Comparison of ENCODE assay signal across 11 cellular contexts in the genomic region with DNA sequence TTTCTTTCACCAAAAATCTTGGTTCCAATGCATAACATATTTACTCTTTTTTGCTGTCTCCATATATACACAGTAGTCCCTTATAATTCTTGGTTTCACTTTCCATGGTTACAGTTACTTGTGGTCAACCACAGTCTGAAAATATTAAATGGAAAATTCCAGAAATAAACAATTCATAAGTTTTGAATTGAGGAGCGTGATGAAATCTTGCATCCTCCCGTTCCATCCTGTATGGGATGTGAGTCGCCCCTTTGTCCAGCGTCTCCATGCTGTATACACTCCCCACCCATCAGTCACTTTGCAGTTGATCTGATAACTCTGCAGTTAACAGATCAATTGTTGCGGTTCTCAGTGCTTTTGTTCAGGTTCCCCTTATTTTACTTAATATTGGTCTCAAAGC. TPM values are rescaled to one million over a fixed set of nuclear protein-coding genes. Genes with fewer than 3 reads are reported as not detected.
DNase-seq lines count a peak whose midpoint lies in the region; ATAC-seq and TF ChIP-seq lines count a peak whose summit lies in the region.
"Had no signal": no experiment of that assay in that cellular context is flagged by ENCODE, and none has a peak within 500 bp of the region (broad histone marks: within the 10 kb centered on the region; RNA-seq: fewer than 3 reads in every experiment).

No MANE protein-coding gene starts in this region.

- no peak overlapping the region for H3K4me3 ChIP-seq in CD8-positive, alpha-beta T cell (ENCODE audit: low read depth, low read length)
- H3K4me3 ChIP-seq: heart right ventricle had no signal

- no peaks in the 10 kb centered on the region for H3K9me3 Mint-ChIP-seq in CD8-positive, alpha-beta T cell
- H3K9me3 Mint-ChIP-seq in activated CD4-positive, alpha-beta memory T cell treated with anti-CD3 and anti-CD28 coated beads for 36 hours: no peaks in the 10 kb centered on the region

- H3K9me3 ChIP-seq in CD8-positive, alpha-beta T cell (ENCODE audit: low read length): no peaks in the 10 kb centered on the region
- H3K9me3 ChIP-seq: heart right ventricle had no signal

- H3K4me1 ChIP-seq in CD8-positive, alpha-beta T cell (ENCODE audit: insufficient read depth, low read length): peaks cover 7% of the 10 kb centered on the region

- POLR2A ChIA-PET in CD8-positive, alpha-beta T cell (lab: Charles Lee): no interaction called here
- POLR2A ChIA-PET in activated CD4-positive, alpha-beta memory T cell treated with anti-CD3 and anti-CD28 coated beads for 36 hours (lab: Charles Lee): interaction anchor here (1.0 kb wide), 1 partner anchor 17 kb away, joined by 6 read pairs; no protein-coding TSS in a partner anchor

- H3K36me3 Mint-ChIP-seq in CD8-positive, alpha-beta T cell: no peaks in the 10 kb centered on the region
- H3K36me3 Mint-ChIP-seq in activated CD4-positive, alpha-beta memory T cell treated with anti-CD3 and anti-CD28 coated beads for 36 hours: no peaks in the 10 kb centered on the region

- CTCF ChIA-PET in CD8-positive, alpha-beta T cell (lab: Charles Lee): interaction anchor here (1.9 kb wide), 1 partner anchor 106 kb away, joined by 5 read pairs; no protein-coding TSS in a partner anchor
- CTCF ChIA-PET in activated CD4-positive, alpha-beta memory T cell treated with anti-CD3 and anti-CD28 coated beads for 36 hours (lab: Charles Lee): interaction anchor here (0.7 to 1.4 kb wide), 2 partner anchors 11 to 94 kb away, joined by 3 to 14 read pairs; a partner anchor contains a TSS

- TF ChIP-seq CTCF in CD8-positive, alpha-beta T cell (IDR thresholded peaks at IDR 0.05): no peak

- intact Hi-C loops in CD8-positive, alpha-beta T cell (cut with DNase I, micrococcal nuclease): no loop called here
- intact Hi-C loops in activated CD4-positive, alpha-beta memory T cell treated with anti-CD3 and anti-CD28 coated beads for 36 hours (cut with micrococcal nuclease): loop anchor here (1.0 kb wide), 1 partner anchor 12 kb away; a partner anchor contains a TSS
- intact Hi-C loops in left colon (cut with DNase I, micrococcal nuclease): no loop called here

- DNase-seq in CD8-positive, alpha-beta T cell: peak in 1 of 7 experiments; percentile 13
- DNase-seq in M059J (ENCODE audit: low read depth): peak; percentile 39
- peak; percentile 29 for DNase-seq in activated CD4-positive, alpha-beta memory T cell treated with anti-CD3 and anti-CD28 coated beads for 36 hours
- DNase-seq in left colon: no peak
- no peak for DNase-seq in GF-D8 (lab: John Stamatoyannopoulos, UW)
- no peak for DNase-seq in ecto neural progenitor cell (ENCODE audit: low spot score)
- DNase-seq: heart right ventricle, NCI-H2171 had no signal

- H3K4me3 Mint-ChIP-seq in CD8-positive, alpha-beta T cell: peak overlapping the region; percentile 54
- H3K4me3 Mint-ChIP-seq in activated CD4-positive, alpha-beta memory T cell treated with anti-CD3 and anti-CD28 coated beads for 36 hours: peak overlapping the region; percentile 48

- no peak overlapping the region for H3K27ac ChIP-seq in CD8-positive, alpha-beta T cell (ENCODE audit: low read depth, low read length)

- H3K4me1 Mint-ChIP-seq in CD8-positive, alpha-beta T cell (ENCODE audit: low read depth): peaks cover 8% of the 10 kb centered on the region
- H3K4me1 Mint-ChIP-seq in activated CD4-positive, alpha-beta memory T cell treated with anti-CD3 and anti-CD28 coated beads for 36 hours (ENCODE audit: low read depth): peaks cover 11% of the 10 kb centered on the region

- no peak for ATAC-seq in CD8-positive, alpha-beta T cell
- ATAC-seq in left colon (peak; percentile 6), HG03159 (IDR thresholded peaks at IDR 0.05; ENCODE audit: unreplicated experiment) (no peak), HG03439 (IDR thresholded peaks at IDR 0.05; ENCODE audit: unreplicated experiment) (no peak)

- H3K27ac Mint-ChIP-seq in CD8-positive, alpha-beta T cell: no peak overlapping the region
- no peak overlapping the region for H3K27ac Mint-ChIP-seq in activated CD4-positive, alpha-beta memory T cell treated with anti-CD3 and anti-CD28 coated beads for 36 hours
- H3K27ac Mint-ChIP-seq: progenitor cell of endocrine pancreas had no signal

- peaks cover 6% of the 10 kb centered on the region for H3K27me3 Mint-ChIP-seq in CD8-positive, alpha-beta T cell (ENCODE audit: low read depth)
- peaks cover 2% of the 10 kb centered on the region for H3K27me3 Mint-ChIP-seq in activated CD4-positive, alpha-beta memory T cell treated with anti-CD3 and anti-CD28 coated beads for 36 hours

- no peaks in the 10 kb centered on the region for H3K27me3 ChIP-seq in CD8-positive, alpha-beta T cell (ENCODE audit: insufficient read depth, low read length)

- H3K36me3 ChIP-seq in CD8-positive, alpha-beta T cell (ENCODE audit: insufficient read depth, low read length): no peaks in the 10 kb centered on the region
- H3K36me3 ChIP-seq: heart right ventricle had no signal

RNA-seq across cellular contexts. Expression of a gene that starts 11.5 kb away (rescaled TPM):
- 10 to 100 TPM; 24.7 to 24.8 TPM for total RNA-seq in CD8-positive, alpha-beta T cell
- total RNA-seq in M059J (2014; rRNA removed; shearing (Covaris generic)): 46.1 and 55.5 TPM in 2 replicates
- 10 to 100 TPM; 34.4 to 34.6 TPM for total RNA-seq in activated CD4-positive, alpha-beta memory T cell treated with anti-CD3 and anti-CD28 coated beads for 36 hours
- total RNA-seq in left colon: 10 to 100 TPM; 32.6 to 39.1 TPM

RNA-seq across cellular contexts. Expression of a gene that starts 20.3 kb away (rescaled TPM):
- 10 to 100 TPM; 84.3 to 86.6 TPM for total RNA-seq in CD8-positive, alpha-beta T cell
- 76.4 and 97.8 TPM in 2 replicates for total RNA-seq in M059J (2014; rRNA removed; shearing (Covaris generic))
- 10 to 100 TPM; 51.5 to 57.0 TPM for total RNA-seq in activated CD4-positive, alpha-beta memory T cell treated with anti-CD3 and anti-CD28 coated beads for 36 hours
- total RNA-seq in left colon: 100 to 1,000 TPM; 279 to 282 TPM

RNA-seq across cellular contexts. Expression of a gene that starts 48.1 kb away (rescaled TPM):
- total RNA-seq in CD8-positive, alpha-beta T cell: 100 to 1,000 TPM; 102 to 106 TPM
- total RNA-seq in M059J (2014; rRNA removed; shearing (Covaris generic)): 99.0 and 121 TPM in 2 replicates
- total RNA-seq in activated CD4-positive, alpha-beta memory T cell treated with anti-CD3 and anti-CD28 coated beads for 36 hours: 100 to 1,000 TPM; 112 to 119 TPM
- 100 to 1,000 TPM; 194 to 226 TPM for total RNA-seq in left colon

RNA-seq across cellular contexts. Expression of a gene that starts 48.2 kb away (rescaled TPM):
- total RNA-seq in CD8-positive, alpha-beta T cell: 10 to 100 TPM; 21.6 to 24.2 TPM
- total RNA-seq in M059J (2014; rRNA removed; shearing (Covaris generic)): 14.0 and 19.7 TPM in 2 replicates
- 10 to 100 TPM; 52.5 to 57.6 TPM for total RNA-seq in activated CD4-positive, alpha-beta memory T cell treated with anti-CD3 and anti-CD28 coated beads for 36 hours
- 10 to 100 TPM; 15.9 to 24.9 TPM for total RNA-seq in left colon

Comparison
In these comparisons a context has a peak if more than half of its experiments do, and no peak if none do; other contexts are left out.
1. DNase-seq: peak in M059J (single experiment) and activated CD4-positive, alpha-beta memory T cell treated with anti-CD3 and anti-CD28 coated beads for 36 hours (single experiment); none in left colon (0 of 2), GF-D8 (single experiment) and ecto neural progenitor cell (single experiment).